12 cellular contexts compared by ENCODE assay signal in genomic region chr6:166553563-166554271, GRCh38. TPM values are rescaled to one million over a fixed set of nuclear protein-coding genes. Genes with fewer than 3 reads are reported as not detected.
DNase-seq lines count a peak whose midpoint lies in the region; ATAC-seq and TF ChIP-seq lines count a peak whose summit lies in the region.
"Had no signal": no experiment of that assay in that cellular context is flagged by ENCODE, and none has a peak within 500 bp of the region (broad histone marks: within the 10 kb centered on the region; RNA-seq: fewer than 3 reads in every experiment).

No MANE protein-coding gene starts in this region.

- DNase-seq in Ammon's horn (ENCODE audit: low spot score) (peak; percentile 55), foreskin keratinocyte (peak; percentile 69 to 83), occipital lobe (lab: John Stamatoyannopoulos, UW) (peak; percentile 39), nephron progenitor cell (no peak), DMS79 treated with DMSO at 0.1 percent for 48 hours (lab: John Stamatoyannopoulos, UW) (no peak), SIG-M5 treated with dmso at 0.1 percent for 504 hours (lab: John Stamatoyannopoulos, UW; ENCODE audit: unreplicated experiment) (no peak), NCI-H2171 (lab: John Stamatoyannopoulos, UW) (no peak)
- DNase-seq: activated CD8-positive, alpha-beta T cell treated with anti-CD3 and anti-CD28 coated beads, Interleukin-2, amount 10 ng/mL, durations not matched to agents 7 days and 5 days; central memory CD4-positive, alpha-beta T cell; KBM-7 had no signal

- H3K36me3 Mint-ChIP-seq in nephron progenitor cell (ENCODE audit: low read depth): peaks cover 9% of the 10 kb centered on the region
- H3K36me3 Mint-ChIP-seq: CD14-positive monocyte had no signal

- TF ChIP-seq CTCF in foreskin keratinocyte (conservative IDR thresholded peaks at IDR 0.05) (no peak), nephron progenitor cell (IDR thresholded peaks at IDR 0.05) (no peak)

- H3K27ac Mint-ChIP-seq in nephron progenitor cell: no peak overlapping the region
- H3K27ac Mint-ChIP-seq: activated CD8-positive, alpha-beta T cell treated with anti-CD3 and anti-CD28 coated beads, Interleukin-2, amount 10 ng/mL, durations not matched to agents 7 days and 5 days; CD14-positive monocyte had no signal

- peaks cover 4% of the 10 kb centered on the region for H3K9me3 Mint-ChIP-seq in nephron progenitor cell

- ATAC-seq in foreskin keratinocyte: peak; percentile 92
- ATAC-seq: activated CD8-positive, alpha-beta T cell treated with anti-CD3 and anti-CD28 coated beads, Interleukin-2, amount 10 ng/mL, durations not matched to agents 7 days and 5 days had no signal

- no peak overlapping the region for H3K4me3 Mint-ChIP-seq in nephron progenitor cell
- H3K4me3 Mint-ChIP-seq: activated CD8-positive, alpha-beta T cell treated with anti-CD3 and anti-CD28 coated beads, Interleukin-2, amount 10 ng/mL, durations not matched to agents 7 days and 5 days; CD14-positive monocyte had no signal

- peak overlapping the region; percentile 37 for H3K27ac ChIP-seq in angular gyrus (ENCODE audit: low read depth, low read length)
- H3K27ac ChIP-seq in foreskin keratinocyte: peak overlapping the region; percentile 45

- H3K4me1 Mint-ChIP-seq in nephron progenitor cell: no peaks in the 10 kb centered on the region

- H3K27me3 Mint-ChIP-seq in nephron progenitor cell (ENCODE audit: low read depth, poor library complexity): peaks cover 18% of the 10 kb centered on the region

- no peaks in the 10 kb centered on the region for H3K27me3 ChIP-seq in foreskin keratinocyte

- peaks cover 24% of the 10 kb centered on the region for H3K4me1 ChIP-seq in foreskin keratinocyte

RNA-seq across cellular contexts. Expression of gene RAMACL, which starts 32.8 kb away (rescaled TPM):
- total RNA-seq in foreskin keratinocyte (0.17 and 0.18 TPM in 2 replicates), occipital lobe (1.2 TPM)
- 0.12 and 0.19 TPM in 2 replicates for polyA plus RNA-seq in foreskin keratinocyte

Comparison
In these comparisons a context has a peak if more than half of its experiments do, and no peak if none do; other contexts are left out.
1. DNase-seq: peak in Ammon's horn (single experiment), foreskin keratinocyte (2 of 2) and occipital lobe (single experiment); none in nephron progenitor cell (single experiment), DMS79 treated with DMSO at 0.1 percent for 48 hours (single experiment), SIG-M5 treated with dmso at 0.1 percent for 504 hours (single experiment) and NCI-H2171 (single experiment).